ENCODE assay signal across 8 cellular contexts in genomic region chr17:58352018-58352842, GRCh38. TPM values are rescaled to one million over a fixed set of nuclear protein-coding genes. Genes with fewer than 3 reads are reported as not detected.
DNase-seq lines count a peak whose midpoint lies in the region; ATAC-seq and TF ChIP-seq lines count a peak whose summit lies in the region.

TSS of gene SUPT4H1 (minus strand) at chr17:58352201. CDS start at chr17:58352135, 66 bp downstream.

- peak within 1 kb of the TSS; percentile 100 for H3K4me3 Mint-ChIP-seq in activated naive CD8-positive, alpha-beta T cell treated with anti-CD3 and anti-CD28 coated beads for 36 hours

- H3K4me3 ChIP-seq in GM12864 (ENCODE audit: low read depth, low read length), result peak within 1 kb of the TSS; percentile 84
- H3K4me3 ChIP-seq in osteoblast (ENCODE audit: insufficient read depth, low read length), result peak within 1 kb of the TSS; percentile 100
- peak within 1 kb of the TSS; percentile 84 for H3K4me3 ChIP-seq in thoracic aorta

- H3K4me2 ChIP-seq in osteoblast (ENCODE audit: insufficient read depth, low read length), result peak within 1 kb of the TSS; percentile 93

- H3K27ac Mint-ChIP-seq in activated naive CD8-positive, alpha-beta T cell treated with anti-CD3 and anti-CD28 coated beads for 36 hours, result peak within 1 kb of the TSS; percentile 98

- H3K27me3 ChIP-seq in osteoblast (ENCODE audit: insufficient read depth, low read length), result no peaks in the 10 kb centered on the region
- no peaks in the 10 kb centered on the region for H3K27me3 ChIP-seq in thoracic aorta (replicated peaks; ENCODE audit: insufficient read depth)

- no peaks in the 10 kb centered on the region for H3K27me3 Mint-ChIP-seq in activated naive CD8-positive, alpha-beta T cell treated with anti-CD3 and anti-CD28 coated beads for 36 hours

- peaks cover 39% of the 10 kb centered on the region for H3K4me1 Mint-ChIP-seq in activated naive CD8-positive, alpha-beta T cell treated with anti-CD3 and anti-CD28 coated beads for 36 hours

- H3K36me3 Mint-ChIP-seq in activated naive CD8-positive, alpha-beta T cell treated with anti-CD3 and anti-CD28 coated beads for 36 hours, result peaks cover 45% of the 10 kb centered on the region

- H3K4me1 ChIP-seq in osteoblast (ENCODE audit: insufficient read depth, low read length) (peaks cover 18% of the 10 kb centered on the region), thoracic aorta (ENCODE audit: control insufficient read depth in 1 of 2, low read depth in 2 of 2) (peaks cover 13 to 21% of the 10 kb centered on the region in 2 donors)

- H4K20me1 ChIP-seq in osteoblast (ENCODE audit: insufficient read depth, low read length), result peaks cover 7% of the 10 kb centered on the region

- DNase-seq in GM12864 (ENCODE audit: low read depth) (peak; percentile 84), NCI-H1092 (lab: John Stamatoyannopoulos, UW) (peak; percentile 91), SKM-1 (lab: John Stamatoyannopoulos, UW; ENCODE audit: unreplicated experiment) (peak; percentile 83), glomerular visceral epithelial cell (ENCODE audit: extremely low spot score) (peak; percentile 96), osteoblast (ENCODE audit: insufficient read length, low spot score, missing footprints) (peak; percentile 98), thoracic aorta (ENCODE audit: low spot score) (no peak)
- DNase-seq in activated naive CD8-positive, alpha-beta T cell treated with anti-CD3 and anti-CD28 coated beads for 36 hours, result peak; percentile 95

- TF ChIP-seq CTCF in GM12864 (IDR thresholded peaks at IDR 0.05; ENCODE audit: low read depth, low read length, missing control alignments) (no peak), osteoblast (IDR thresholded peaks at IDR 0.05; ENCODE audit: extremely low read depth, low read depth, low read length) (no peak), thoracic aorta (IDR thresholded peaks at IDR 0.05) (no peak)

- H3K9me3 ChIP-seq in osteoblast (ENCODE audit: low read depth, low read length), result no peaks in the 10 kb centered on the region
- no peaks in the 10 kb centered on the region for H3K9me3 ChIP-seq in thoracic aorta

- no peaks in the 10 kb centered on the region for H3K9me3 Mint-ChIP-seq in activated naive CD8-positive, alpha-beta T cell treated with anti-CD3 and anti-CD28 coated beads for 36 hours

- H3K36me3 ChIP-seq in osteoblast (ENCODE audit: insufficient read depth, low read length) (peaks cover 26% of the 10 kb centered on the region), thoracic aorta (peaks cover 28% of the 10 kb centered on the region)

- H3K27ac ChIP-seq in osteoblast (ENCODE audit: low read depth, low read length) (peak within 1 kb of the TSS; percentile 95), thoracic aorta (peak within 1 kb of the TSS; percentile 81 to 85)

- peaks cover 16% of the 10 kb centered on the region for H3K79me2 ChIP-seq in osteoblast (ENCODE audit: insufficient read depth, low read length)

- ATAC-seq in HG02623 (IDR thresholded peaks at IDR 0.05; ENCODE audit: unreplicated experiment) (peak; percentile 92), thoracic aorta (ENCODE audit: insufficient number of reproducible peaks, low FRiP score, low read depth) (peak; percentile 93)

- peak within 1 kb of the TSS; percentile 96 for H2AFZ ChIP-seq in osteoblast (ENCODE audit: low read length)

RNA-seq across cellular contexts. Expression of gene SUPT4H1, which starts in this region (rescaled TPM):
- 100 to 1,000 TPM; 136 to 139 TPM for total RNA-seq in activated naive CD8-positive, alpha-beta T cell treated with anti-CD3 and anti-CD28 coated beads for 36 hours
- total RNA-seq in osteoblast (49.9 and 60.7 TPM in 2 replicates), thoracic aorta (10 to 100 TPM; 30.6 to 37.3 TPM)
